10 cellular contexts compared by ENCODE assay signal in genomic region chr17:75272848-75273184, GRCh38. TPM values are rescaled to one million over a fixed set of nuclear protein-coding genes. Genes with fewer than 3 reads are reported as not detected.
DNase-seq lines count a peak whose midpoint lies in the region; ATAC-seq and TF ChIP-seq lines count a peak whose summit lies in the region.
"Had no signal": no experiment of that assay in that cellular context is flagged by ENCODE, and none has a peak within 500 bp of the region (broad histone marks: within the 10 kb centered on the region; RNA-seq: fewer than 3 reads in every experiment).

No MANE protein-coding gene starts in this region.

- H3K27me3 Mint-ChIP-seq in CD4-positive, CD25-positive, alpha-beta regulatory T cell = no peaks in the 10 kb centered on the region
- no peaks in the 10 kb centered on the region; the same call in 1 of the 2 replicates for H3K27me3 Mint-ChIP-seq in H9 (ENCODE audit: low read depth)
- H3K27me3 Mint-ChIP-seq in activated CD4-positive, alpha-beta memory T cell treated with anti-CD3 and anti-CD28 coated beads, Interleukin-2, amount 10 ng/mL, durations not matched to agents 7 days and 5 days = no peaks in the 10 kb centered on the region

- H2AFZ ChIP-seq in H9 (ENCODE audit: low read length) = no peak overlapping the region
- H2AFZ ChIP-seq in mesenchymal stem cell (ENCODE audit: low read depth, low read length) = no peak overlapping the region

- H4K5ac ChIP-seq in H9 (ENCODE audit: insufficient read length, low read depth, low read length) = no peak overlapping the region

- no peak overlapping the region for H3K4ac ChIP-seq in H9 (ENCODE audit: low read depth, low read length)
- H3K4ac ChIP-seq in mesenchymal stem cell (ENCODE audit: low read depth in 1 of 2, low read length in 2 of 2) = no peak overlapping the region

- TF ChIP-seq CTCF in H9 (conservative IDR thresholded peaks at IDR 0.05) = no peak

- H3K9me3 ChIP-seq in CD4-positive, CD25-positive, alpha-beta regulatory T cell (ENCODE audit: control insufficient read depth in 2 of 2, low read length in 2 of 2) = no peaks in the 10 kb centered on the region
- no peaks in the 10 kb centered on the region for H3K9me3 ChIP-seq in H9 (ENCODE audit: control insufficient read depth, low read depth, low read length)
- no peaks in the 10 kb centered on the region for H3K9me3 ChIP-seq in mesenchymal stem cell (ENCODE audit: control insufficient read depth, low read length)
- H3K9me3 ChIP-seq: uterus had no signal

- peak overlapping the region; percentile 29 for H3K27ac ChIP-seq in CD4-positive, CD25-positive, alpha-beta regulatory T cell (ENCODE audit: insufficient read depth, low read length, poor library complexity, severe bottlenecking)
- H3K27ac ChIP-seq in H9 (ENCODE audit: insufficient read length, low read depth, low read length) = no peak overlapping the region
- no peak overlapping the region for H3K27ac ChIP-seq in mesenchymal stem cell (ENCODE audit: low read length, poor library complexity, severe bottlenecking)
- H3K27ac ChIP-seq: uterus had no signal

- H3K18ac ChIP-seq in H9 (ENCODE audit: insufficient read length, low read depth, low read length) (no peak overlapping the region), mesenchymal stem cell (ENCODE audit: low read depth in 1 of 2, low read length in 2 of 2) (no peak overlapping the region)

- no peak for DNase-seq in CD4-positive, CD25-positive, alpha-beta regulatory T cell
- DNase-seq in H9 (no peak), mesenchymal stem cell (no peak), kidney glomerular epithelial cell (lab: John Stamatoyannopoulos, UW) (no peak), NCI-H1694 treated with DMSO at 0.1 percent for 48 hours (lab: John Stamatoyannopoulos, UW) (no peak), NCI-H345 (lab: John Stamatoyannopoulos, UW) (no peak)
- DNase-seq in activated CD4-positive, alpha-beta memory T cell treated with anti-CD3 and anti-CD28 coated beads, Interleukin-2, amount 10 ng/mL, durations not matched to agents 7 days and 5 days = no peak
- DNase-seq: T1000 had no signal

- no peak overlapping the region for H3K4me2 ChIP-seq in H9 (ENCODE audit: insufficient read depth, insufficient read length, low read length)
- no peak overlapping the region for H3K4me2 ChIP-seq in mesenchymal stem cell (ENCODE audit: low read length, poor library complexity, severe bottlenecking)

- H3K4me3 Mint-ChIP-seq in CD4-positive, CD25-positive, alpha-beta regulatory T cell = peak overlapping the region; percentile 68 to 90 (median 82)
- peak overlapping the region; percentile 72 to 83; a peak in 4 of 5 replicates for H3K4me3 Mint-ChIP-seq in H9
- H3K4me3 Mint-ChIP-seq in activated CD4-positive, alpha-beta memory T cell treated with anti-CD3 and anti-CD28 coated beads, Interleukin-2, amount 10 ng/mL, durations not matched to agents 7 days and 5 days = peak overlapping the region; percentile 85

- ATAC-seq in CD4-positive, CD25-positive, alpha-beta regulatory T cell (ENCODE audit: low read depth in 2 of 2) = no peak
- ATAC-seq in HG03342 (IDR thresholded peaks at IDR 0.05; ENCODE audit: unreplicated experiment) = no peak

- peaks cover 4% of the 10 kb centered on the region for H3K36me3 Mint-ChIP-seq in CD4-positive, CD25-positive, alpha-beta regulatory T cell
- H3K36me3 Mint-ChIP-seq in H9 (ENCODE audit: insufficient read depth in 1 of 3, low read depth in 3 of 3) = peaks cover 0 to 25% (median 23%) of the 10 kb centered on the region in 3 experiments; a peak in 6 of 7 replicates
- H3K36me3 Mint-ChIP-seq in activated CD4-positive, alpha-beta memory T cell treated with anti-CD3 and anti-CD28 coated beads, Interleukin-2, amount 10 ng/mL, durations not matched to agents 7 days and 5 days (ENCODE audit: low read depth) = peaks cover 28% of the 10 kb centered on the region

- no peak overlapping the region for H2BK15ac ChIP-seq in H9 (ENCODE audit: low read depth, low read length)
- no peak overlapping the region for H2BK15ac ChIP-seq in mesenchymal stem cell (ENCODE audit: low read depth, poor library complexity, severe bottlenecking)

- no peaks in the 10 kb centered on the region for H3K27me3 ChIP-seq in CD4-positive, CD25-positive, alpha-beta regulatory T cell (ENCODE audit: control insufficient read depth, insufficient read depth, low read length)
- H3K27me3 ChIP-seq in H9 (ENCODE audit: insufficient read depth, low read length) (no peaks in the 10 kb centered on the region), mesenchymal stem cell (ENCODE audit: control insufficient read depth in 1 of 2, insufficient read depth in 1 of 2, low read length in 2 of 2) (no peaks in the 10 kb centered on the region)
- H3K27me3 ChIP-seq: uterus had no signal

- H3K9me3 Mint-ChIP-seq in CD4-positive, CD25-positive, alpha-beta regulatory T cell = peaks cover 0 to 2% (median 0%) of the 10 kb centered on the region in 7 donors
- no peaks in the 10 kb centered on the region for H3K9me3 Mint-ChIP-seq in H9
- H3K9me3 Mint-ChIP-seq in activated CD4-positive, alpha-beta memory T cell treated with anti-CD3 and anti-CD28 coated beads, Interleukin-2, amount 10 ng/mL, durations not matched to agents 7 days and 5 days = no peaks in the 10 kb centered on the region

- H3K79me1 ChIP-seq in H9 (ENCODE audit: insufficient read depth, low read depth, low read length, poor library complexity, severe bottlenecking) (no peaks in the 10 kb centered on the region), mesenchymal stem cell (replicated peaks; ENCODE audit: low read length, poor library complexity, severe bottlenecking) (peaks cover 6% of the 10 kb centered on the region)

- peaks cover 28% of the 10 kb centered on the region for H3K4me1 ChIP-seq in CD4-positive, CD25-positive, alpha-beta regulatory T cell (ENCODE audit: control insufficient read depth, insufficient read depth, low read length, poor library complexity, severe bottlenecking)
- H3K4me1 ChIP-seq in H9 (ENCODE audit: insufficient read depth, low read length) (0 out of 2 replicates have a peak, but pooled peaks cover 2% of the 10 kb centered on the region), mesenchymal stem cell (ENCODE audit: control insufficient read depth, insufficient read depth, low read depth, low read length) (peaks cover 18% of the 10 kb centered on the region)

- no peaks in the 10 kb centered on the region for H4K20me1 ChIP-seq in H9 (ENCODE audit: control insufficient read depth, insufficient read depth, insufficient read length)

- H3K14ac ChIP-seq in H9 (ENCODE audit: insufficient read depth, low read length) (no peak overlapping the region), mesenchymal stem cell (ENCODE audit: low read length in 2 of 2) (no peak overlapping the region)

- POLR2A ChIA-PET in activated CD4-positive, alpha-beta memory T cell treated with anti-CD3 and anti-CD28 coated beads, Interleukin-2, amount 10 ng/mL, durations not matched to agents 7 days and 5 days (lab: Charles Lee) = interaction anchor here (1.2 to 6.5 kb wide), 10 partner anchors 10 to 133 kb away, joined by 3 to 183 read pairs (median 12); partner anchors contain the start of genes GGA3, GRB2, JPT1 and MRPS7

- H2AK5ac ChIP-seq in H9 (ENCODE audit: insufficient read length, low read length) (no peak overlapping the region), mesenchymal stem cell (ENCODE audit: low read length, severe bottlenecking) (no peak overlapping the region)

- no peak overlapping the region for H2BK120ac ChIP-seq in H9 (ENCODE audit: low read depth, low read length, poor library complexity, severe bottlenecking)
- H2BK120ac ChIP-seq in mesenchymal stem cell (ENCODE audit: low read depth, low read length) = no peak overlapping the region

- H3K56ac ChIP-seq in H9 (ENCODE audit: insufficient read length, low read depth, low read length) = no peak overlapping the region

- H3K36me3 ChIP-seq in CD4-positive, CD25-positive, alpha-beta regulatory T cell (ENCODE audit: control insufficient read depth, insufficient read depth, low read length) = no peaks in the 10 kb centered on the region
- H3K36me3 ChIP-seq in mesenchymal stem cell (ENCODE audit: control insufficient read depth in 1 of 2, insufficient read depth in 2 of 2, low read depth in 1 of 2, low read length in 2 of 2) = peaks cover 3 to 10% of the 10 kb centered on the region in 2 experiments
- H3K36me3 ChIP-seq: uterus had no signal

- no CpG with 5 or more reads among the region's 3 CpGs for WGBS in H9 (ENCODE audit: extremely low coverage, insufficient read length, low lambda C conversion rate)
- 90% methylated on average over 3 of the region's 3 CpGs for WGBS in mesenchymal stem cell

- CTCF ChIA-PET in activated CD4-positive, alpha-beta memory T cell treated with anti-CD3 and anti-CD28 coated beads, Interleukin-2, amount 10 ng/mL, durations not matched to agents 7 days and 5 days (lab: Charles Lee) = interaction anchor here (0.9 to 4.9 kb wide), 3 partner anchors 17 to 133 kb away, joined by 3 to 105 read pairs (median 4); partner anchors contain the start of genes GRB2 and SLC25A19

- H3K23ac ChIP-seq in H9 (ENCODE audit: insufficient read length, low read depth, low read length) = no peak overlapping the region
- no peak overlapping the region for H3K23ac ChIP-seq in mesenchymal stem cell (ENCODE audit: low read length in 2 of 2)

- H3K27ac Mint-ChIP-seq in CD4-positive, CD25-positive, alpha-beta regulatory T cell = peak overlapping the region in 1 of 3 donors; percentile 90
- H3K27ac Mint-ChIP-seq in H9 = no peak overlapping the region
- H3K27ac Mint-ChIP-seq in activated CD4-positive, alpha-beta memory T cell treated with anti-CD3 and anti-CD28 coated beads, Interleukin-2, amount 10 ng/mL, durations not matched to agents 7 days and 5 days = peak overlapping the region; percentile 89

- H3K9ac ChIP-seq in H9 (ENCODE audit: extremely low read depth, insufficient read length, low read length) (no peak overlapping the region), mesenchymal stem cell (ENCODE audit: low read length) (peak overlapping the region; percentile 1)

- H4K91ac ChIP-seq in H9 (ENCODE audit: insufficient read length, low read depth, low read length) (no peak overlapping the region), mesenchymal stem cell (ENCODE audit: low read length) (no peak overlapping the region)

- H2BK5ac ChIP-seq in H9 (ENCODE audit: insufficient read length, low read length) (no peak overlapping the region), mesenchymal stem cell (ENCODE audit: low read depth, low read length, poor library complexity, severe bottlenecking) (no peak overlapping the region)

- no peak overlapping the region for H2BK20ac ChIP-seq in H9 (ENCODE audit: low read depth, low read length, poor library complexity, severe bottlenecking)

- H3K4me1 Mint-ChIP-seq in CD4-positive, CD25-positive, alpha-beta regulatory T cell = peaks cover 4 to 45% (median 12%) of the 10 kb centered on the region in 4 donors
- peaks cover 13 to 16% of the 10 kb centered on the region in 2 experiments for H3K4me1 Mint-ChIP-seq in H9
- H3K4me1 Mint-ChIP-seq in activated CD4-positive, alpha-beta memory T cell treated with anti-CD3 and anti-CD28 coated beads, Interleukin-2, amount 10 ng/mL, durations not matched to agents 7 days and 5 days = peaks cover 46% of the 10 kb centered on the region

- H3K23me2 ChIP-seq in H9 (ENCODE audit: insufficient read length, low read depth, low read length, poor library complexity, severe bottlenecking) = peaks cover 22% of the 10 kb centered on the region

- H4K8ac ChIP-seq in H9 (replicated peaks; ENCODE audit: insufficient read length, low read depth, low read length) = no peak overlapping the region
- H4K8ac ChIP-seq in mesenchymal stem cell (ENCODE audit: low read length) = no peak overlapping the region

- H2BK12ac ChIP-seq in H9 (ENCODE audit: insufficient read length, low read depth, low read length) (no peak overlapping the region), mesenchymal stem cell (ENCODE audit: low read length in 2 of 2) (no peak overlapping the region)

- H3K4me3 ChIP-seq in CD4-positive, CD25-positive, alpha-beta regulatory T cell (ENCODE audit: low read depth, low read length) = no peak overlapping the region
- H3K4me3 ChIP-seq in mesenchymal stem cell (ENCODE audit: insufficient read depth in 1 of 2, low read depth in 1 of 2, low read length in 2 of 2) = no peak overlapping the region
- H3K4me3 ChIP-seq: uterus had no signal

- no peaks in the 10 kb centered on the region for H3K79me2 ChIP-seq in H9 (ENCODE audit: insufficient read depth, low read length)

- no peak overlapping the region for H3T11ph ChIP-seq in H9 (ENCODE audit: low read length)

RNA-seq across cellular contexts. Expression of gene MIF4GD, which starts 1.8 kb away (rescaled TPM):
- 35.7 TPM for total RNA-seq in CD4-positive, CD25-positive, alpha-beta regulatory T cell
- polyA plus RNA-seq in CD4-positive, CD25-positive, alpha-beta regulatory T cell = 100 to 1,000 TPM in 1 of 4 donors, 10 to 100 TPM in 3; 78.3 to 102 (median 89.4) TPM
- 24.0 and 26.1 TPM in 2 replicates for total RNA-seq in H9 (2021)
- 10 to 100 TPM; 54.8 to 60.3 TPM for total RNA-seq in activated CD4-positive, alpha-beta memory T cell treated with anti-CD3 and anti-CD28 coated beads, Interleukin-2, amount 10 ng/mL, durations not matched to agents 7 days and 5 days
- polyA plus RNA-seq in mesenchymal stem cell (2013, experiment 1 of 2) = 7.0 TPM
- polyA plus RNA-seq in mesenchymal stem cell (2013, experiment 2 of 2) = 7.0 TPM

RNA-seq across cellular contexts. Expression of gene MRPS7, which starts 11.1 kb away (rescaled TPM):
- total RNA-seq in CD4-positive, CD25-positive, alpha-beta regulatory T cell = 32.3 TPM
- polyA plus RNA-seq in CD4-positive, CD25-positive, alpha-beta regulatory T cell = 100 to 1,000 TPM; 119 to 141 (median 120) TPM
- 93.7 and 97.4 TPM in 2 replicates for total RNA-seq in H9 (2021)
- 10 to 100 TPM; 39.7 to 40.0 TPM for total RNA-seq in activated CD4-positive, alpha-beta memory T cell treated with anti-CD3 and anti-CD28 coated beads, Interleukin-2, amount 10 ng/mL, durations not matched to agents 7 days and 5 days
- 36.2 TPM for polyA plus RNA-seq in mesenchymal stem cell (2013, experiment 1 of 2)
- polyA plus RNA-seq in mesenchymal stem cell (2013, experiment 2 of 2) = 36.1 TPM

RNA-seq across cellular contexts. Expression of gene GGA3, which starts 11.4 kb away (rescaled TPM):
- total RNA-seq in CD4-positive, CD25-positive, alpha-beta regulatory T cell = 92.6 TPM
- polyA plus RNA-seq in CD4-positive, CD25-positive, alpha-beta regulatory T cell = 10 to 100 TPM in 3 of 4 donors, 1 to 10 TPM in 1; 8.0 to 17.2 (median 10.9) TPM
- 50.3 and 58.2 TPM in 2 replicates for total RNA-seq in H9 (2021)
- total RNA-seq in activated CD4-positive, alpha-beta memory T cell treated with anti-CD3 and anti-CD28 coated beads, Interleukin-2, amount 10 ng/mL, durations not matched to agents 7 days and 5 days = 10 to 100 TPM; 73.4 to 79.4 TPM
- 17.0 TPM for polyA plus RNA-seq in mesenchymal stem cell (2013, experiment 1 of 2)
- 15.9 TPM for polyA plus RNA-seq in mesenchymal stem cell (2013, experiment 2 of 2)

RNA-seq across cellular contexts. Expression of gene SLC25A19, which starts 16.4 kb away (rescaled TPM):
- 24.9 TPM for total RNA-seq in CD4-positive, CD25-positive, alpha-beta regulatory T cell
- 10 to 100 TPM; 15.1 to 21.9 (median 19.0) TPM for polyA plus RNA-seq in CD4-positive, CD25-positive, alpha-beta regulatory T cell
- total RNA-seq in H9 (2021) = 24.2 and 27.2 TPM in 2 replicates
- 10 to 100 TPM; 24.3 to 27.9 TPM for total RNA-seq in activated CD4-positive, alpha-beta memory T cell treated with anti-CD3 and anti-CD28 coated beads, Interleukin-2, amount 10 ng/mL, durations not matched to agents 7 days and 5 days
- polyA plus RNA-seq in mesenchymal stem cell (2013, experiment 1 of 2) = 5.0 TPM
- polyA plus RNA-seq in mesenchymal stem cell (2013, experiment 2 of 2) = 4.5 TPM
